ENCODE assay signal across 24 cellular contexts in the genomic region with DNA sequence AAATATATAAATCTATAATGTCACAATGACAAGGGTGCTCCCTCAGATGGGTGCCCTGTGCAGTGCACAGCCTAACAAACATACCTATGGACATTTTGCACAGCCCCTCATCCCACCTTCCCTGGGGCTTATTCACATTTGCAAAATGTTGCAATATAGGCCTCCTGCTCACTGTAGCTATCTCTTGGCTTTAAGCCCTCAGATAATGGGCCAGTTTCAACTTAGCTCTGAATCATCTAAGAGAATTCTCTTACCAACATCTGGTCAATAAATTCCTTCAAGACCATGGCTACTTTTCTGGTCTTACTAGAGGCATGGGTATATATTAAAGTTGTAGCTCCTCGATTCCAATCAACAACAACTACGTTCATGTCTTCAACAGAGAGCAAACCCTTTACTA. TPM values are rescaled to one million over a fixed set of nuclear protein-coding genes. Genes with fewer than 3 reads are reported as not detected.
"Had no signal": no experiment of that assay in that cellular context is flagged by ENCODE, and none has a peak within 500 bp of the region (broad histone marks: within the 10 kb centered on the region; RNA-seq: fewer than 3 reads in every experiment).

No MANE protein-coding gene starts in this region.

- H3K4me1 Mint-ChIP-seq: nephron had no signal

- H3K27me3 Mint-ChIP-seq: activated B cell treated with CpG ODN at 0.5 μM for 24 hours; activated CD4-positive, alpha-beta T cell treated with anti-CD3 and anti-CD28 coated beads for 36 hours; activated T-cell treated with anti-CD3 and anti-CD28 coated beads, Interleukin-2, amount 50 U/mL, for 24 hours; activated T-helper 17 cell treated with anti-CD3 and anti-CD28 coated beads, Interleukin-2, amount 50 U/mL, for 72 hours; stimulated activated memory B cell treated with anti-CD40 and anti-IgM and Interleukin-4, amounts not matched to agents 10 μg/mL and 1 μg/mL and 100 μg/mL, for 72 hours; T-helper 17 cell had no signal

- H3K36me3 Mint-ChIP-seq: stimulated activated memory B cell treated with anti-CD40 and anti-IgM and Interleukin-4, amounts not matched to agents 10 μg/mL and 1 μg/mL and 100 μg/mL, for 72 hours had no signal

- H3K27ac ChIP-seq: breast epithelium, coronary artery, epithelial cell of prostate, gastrocnemius medialis, right lobe of liver, transverse colon, uterus had no signal

- H3K4me2 ChIP-seq: smooth muscle cell had no signal

- H3K27me3 ChIP-seq: breast epithelium, gastrocnemius medialis, right lobe of liver, transverse colon, uterus had no signal

- H3K36me3 ChIP-seq: breast epithelium, gastrocnemius medialis, right lobe of liver, transverse colon, uterus had no signal

- H3K9me3 ChIP-seq: breast epithelium, gastrocnemius medialis, right lobe of liver, transverse colon, uterus had no signal

- H3K4me1 ChIP-seq: gastrocnemius medialis, right lobe of liver, uterus had no signal

- H3K27ac Mint-ChIP-seq: activated B cell treated with CpG ODN at 0.5 μM for 24 hours; activated CD4-positive, alpha-beta T cell treated with anti-CD3 and anti-CD28 coated beads for 36 hours; activated naive CD4-positive, alpha-beta T cell treated with anti-CD3 and anti-CD28 coated beads, Interleukin-2, amount 50 U/mL, for 72 hours; activated T-cell treated with anti-CD3 and anti-CD28 coated beads, Interleukin-2, amount 50 U/mL, for 24 hours; activated T-helper 17 cell treated with anti-CD3 and anti-CD28 coated beads, Interleukin-2, amount 50 U/mL, for 72 hours; endodermal cell; nephron; stimulated activated memory B cell treated with anti-CD40 and anti-IgM and Interleukin-4, amounts not matched to agents 10 μg/mL and 1 μg/mL and 100 μg/mL, for 72 hours; T-helper 17 cell had no signal

- H3K4me3 ChIP-seq: breast epithelium, coronary artery, gastrocnemius medialis, right lobe of liver, smooth muscle cell, transverse colon, uterus had no signal

- DNase-seq: activated B cell treated with CpG ODN at 0.5 μM for 24 hours; activated CD4-positive, alpha-beta T cell treated with anti-CD3 and anti-CD28 coated beads for 36 hours; activated CD4-positive, alpha-beta T cell treated with anti-CD3 and anti-CD28 coated beads, Interleukin-2, amount 50 U/mL, for 4 hours; activated CD8-positive, alpha-beta memory T cell treated with anti-CD3 and anti-CD28 coated beads for 24 hours; activated CD8-positive, alpha-beta memory T cell treated with anti-CD3 and anti-CD28 coated beads, Interleukin-2, amount 50 U/mL, for 4 hours; activated T-cell treated with anti-CD3 and anti-CD28 coated beads, Interleukin-2, amount 50 U/mL, for 24 hours; endodermal cell; gastrocnemius medialis; hypothalamus; left ventricle myocardium superior; stimulated activated CD4-positive, alpha-beta T cell treated with anti-CD3 and anti-CD28 coated beads, Interleukin-15, amount 100 ng/mL, for 24 hours; T-helper 17 cell; transverse colon; uterus had no signal

- ATAC-seq: activated CD4-positive, alpha-beta T cell treated with anti-CD3 and anti-CD28 coated beads for 36 hours; activated naive CD4-positive, alpha-beta T cell treated with anti-CD3 and anti-CD28 coated beads, Interleukin-2, amount 50 U/mL, for 72 hours; activated T-helper 17 cell treated with anti-CD3 and anti-CD28 coated beads, Interleukin-2, amount 50 U/mL, for 72 hours; gastrocnemius medialis; left ventricle myocardium superior; stimulated activated memory B cell treated with anti-CD40 and anti-IgM and Interleukin-4, amounts not matched to agents 10 μg/mL and 1 μg/mL and 100 μg/mL, for 72 hours; T-helper 17 cell had no signal

- H3K4me3 Mint-ChIP-seq: activated B cell treated with CpG ODN at 0.5 μM for 24 hours; activated CD4-positive, alpha-beta T cell treated with anti-CD3 and anti-CD28 coated beads for 36 hours; activated T-cell treated with anti-CD3 and anti-CD28 coated beads, Interleukin-2, amount 50 U/mL, for 24 hours; activated T-helper 17 cell treated with anti-CD3 and anti-CD28 coated beads, Interleukin-2, amount 50 U/mL, for 72 hours; endodermal cell; nephron; stimulated activated memory B cell treated with anti-CD40 and anti-IgM and Interleukin-4, amounts not matched to agents 10 μg/mL and 1 μg/mL and 100 μg/mL, for 72 hours; T-helper 17 cell had no signal

- H3K9me3 Mint-ChIP-seq: activated B cell treated with CpG ODN at 0.5 μM for 24 hours; activated T-helper 17 cell treated with anti-CD3 and anti-CD28 coated beads, Interleukin-2, amount 50 U/mL, for 72 hours; endodermal cell; nephron; stimulated activated memory B cell treated with anti-CD40 and anti-IgM and Interleukin-4, amounts not matched to agents 10 μg/mL and 1 μg/mL and 100 μg/mL, for 72 hours had no signal

RNA-seq across cellular contexts. Expression of a gene that starts 17.9 kb away (rescaled TPM):
- total RNA-seq: activated B cell treated with CpG ODN at 0.5 μM for 24 hours; activated CD4-positive, alpha-beta T cell treated with anti-CD3 and anti-CD28 coated beads for 36 hours; activated naive CD4-positive, alpha-beta T cell treated with anti-CD3 and anti-CD28 coated beads, Interleukin-2, amount 50 U/mL, for 72 hours; temporal lobe had no signal
